Comparison of ENCODE assay signal across 1 cellular context in genomic region chr2:34215174-34215573, GRCh38.
TF ChIP-seq lines count a peak whose summit lies in the region.

No MANE protein-coding gene starts in this region.

TF ChIP-seq in HepG2, 621 proteins besides CTCF, POLR2A, EP300 and RAD21:
- TF ChIP-seq ZBTB34 (CRISPR knock-in tag; IDR thresholded peaks at IDR 0.05) (no peak), CEBPB (IDR thresholded peaks at IDR 0.05; ENCODE audit: borderline replicate concordance, low read depth, low read length) (peak; percentile 62), ATF7 (IDR thresholded peaks at IDR 0.05) (peak; percentile 75), ATF7 (CRISPR knock-in tag; IDR thresholded peaks at IDR 0.05) (no peak), ETV6 (CRISPR knock-in tag; conservative IDR thresholded peaks at IDR 0.05) (no peak)
